In genomic region chr2:160375802-160376469, GRCh38 we compare ENCODE assay signal across 10 cellular contexts.
A peak's percentile ranks its signal among the peaks of the same experiment; 100 is the strongest.
DNase-seq lines count a peak whose midpoint lies in the region; ATAC-seq, FAIRE-seq and TF ChIP-seq lines count a peak whose summit lies in the region.
"Had no signal": no experiment of that assay in that cellular context is flagged by ENCODE, and none has a peak within 500 bp of the region (broad histone marks: within the 10 kb centered on the region; RNA-seq: fewer than 3 reads in every experiment).

No MANE protein-coding gene starts in this region.

- peak overlapping the region in 3 of 8 donors; percentile 21 to 57 (median 38) for H3K27ac Mint-ChIP-seq in CD8-positive, alpha-beta memory T cell
- peak overlapping the region; percentile 22 to 81 for H3K27ac Mint-ChIP-seq in natural killer cell

- H3K9me3 ChIP-seq in CD8-positive, alpha-beta memory T cell (ENCODE audit: low read length), result no peaks in the 10 kb centered on the region
- no peaks in the 10 kb centered on the region for H3K9me3 ChIP-seq in endothelial cell of umbilical vein (replicated peaks; ENCODE audit: control insufficient read depth, insufficient read depth, low read length)

- H3K4me1 Mint-ChIP-seq in CD8-positive, alpha-beta memory T cell, result peaks cover 87 to 100% (median 98%) of the 10 kb centered on the region in 3 donors
- H3K4me1 Mint-ChIP-seq in natural killer cell, result peaks cover 93 to 97% of the 10 kb centered on the region in 2 donors

- no peaks in the 10 kb centered on the region for H4K20me1 ChIP-seq in endothelial cell of umbilical vein (replicated peaks; ENCODE audit: control insufficient read depth, extremely low read depth, insufficient read depth, low read length)

- H3K27me3 Mint-ChIP-seq in CD8-positive, alpha-beta memory T cell, result no peaks in the 10 kb centered on the region
- H3K27me3 Mint-ChIP-seq in natural killer cell (ENCODE audit: low read depth in 2 of 2), result no peaks in the 10 kb centered on the region

- DNase-seq in CD8-positive, alpha-beta memory T cell, result no peak
- DNase-seq in NOMO-1 treated with dmso at 0.1 percent for 144 hours (lab: John Stamatoyannopoulos, UW; ENCODE audit: unreplicated experiment), result peak; percentile 43
- peak; percentile 66 for DNase-seq in endothelial cell of umbilical vein (ENCODE audit: low read depth, low spot score)
- no peak for DNase-seq in natural killer cell
- DNase-seq in GM20000 (ENCODE audit: low spot score), result no peak
- DNase-seq in glomerular visceral epithelial cell (ENCODE audit: extremely low spot score), result no peak
- DNase-seq: activated effector memory CD4-positive, alpha-beta T cell treated with anti-CD3 and anti-CD28 coated beads, Interleukin-2, amount 50 U/mL, for 16 hours had no signal

- CTCF ChIA-PET in CD8-positive, alpha-beta memory T cell (lab: Charles Lee), result interaction anchor here (0.8 to 1.7 kb wide), 3 partner anchors 13 to 166 kb away, joined by 3 to 4 read pairs (median 4); no protein-coding TSS in a partner anchor
- CTCF ChIA-PET in endothelial cell of umbilical vein (lab: Charles Lee), result interaction anchor here (0.9 to 3.1 kb wide), 15 partner anchors 9 to 619 kb away, joined by 3 to 24 read pairs (median 4); no protein-coding TSS in a partner anchor

- intact Hi-C loops in endothelial cell of umbilical vein (cut with micrococcal nuclease), result no loop called here
- intact Hi-C loops in natural killer cell (cut with micrococcal nuclease), result no loop called here

- dilution Hi-C loops in endothelial cell of umbilical vein (cut with MboI; ENCODE audit: extremely low pct_ligation_motif_present, low sequenced_read_pairs), result no loop called here

- no peak overlapping the region for H3K4me3 ChIP-seq in CD8-positive, alpha-beta memory T cell (ENCODE audit: low read length)
- H3K4me3 ChIP-seq in endothelial cell of umbilical vein (replicated peaks in 1 of 3; ENCODE audit: insufficient read depth in 1 of 3, low read depth in 1 of 3, low read length in 3 of 3), result peak overlapping the region in 1 of 3 experiments; percentile 22
- H3K4me3 ChIP-seq: lung had no signal

- no peak overlapping the region for H2AFZ ChIP-seq in endothelial cell of umbilical vein (ENCODE audit: low read depth, low read length)

- TF ChIP-seq CTCF in endothelial cell of umbilical vein (IDR thresholded peaks at IDR 0.05; ENCODE audit: extremely low read depth in 1 of 2, insufficient read depth in 1 of 2, low read depth in 1 of 2, low read length in 2 of 2), result no peak
- no peak for TF ChIP-seq CTCF in natural killer cell (IDR thresholded peaks at IDR 0.05)
- TF ChIP-seq CTCF in GM20000 (IDR thresholded peaks at IDR 0.05; ENCODE audit: extremely low read depth, missing control alignments), result no peak

- peaks cover 86% of the 10 kb centered on the region for H3K79me2 ChIP-seq in endothelial cell of umbilical vein (ENCODE audit: control insufficient read depth, insufficient read depth, low read length)

- H3K27ac ChIP-seq in CD8-positive, alpha-beta memory T cell (ENCODE audit: low read depth, low read length), result no peak overlapping the region
- peak overlapping the region; percentile 85 for H3K27ac ChIP-seq in endothelial cell of umbilical vein (ENCODE audit: insufficient read depth, low read depth, low read length)

- H3K4me1 ChIP-seq in CD8-positive, alpha-beta memory T cell (ENCODE audit: insufficient read depth, low read length), result peaks cover 71% of the 10 kb centered on the region
- peaks cover 97% of the 10 kb centered on the region for H3K4me1 ChIP-seq in endothelial cell of umbilical vein (ENCODE audit: control insufficient read depth, extremely low read depth, insufficient read depth, low read length)

- peak overlapping the region; percentile 71 for H3K9ac ChIP-seq in endothelial cell of umbilical vein (replicated peaks; ENCODE audit: extremely low read depth, insufficient read depth, low read length)

- no peaks in the 10 kb centered on the region for H3K9me3 Mint-ChIP-seq in CD8-positive, alpha-beta memory T cell
- no peaks in the 10 kb centered on the region for H3K9me3 Mint-ChIP-seq in natural killer cell

- H3K4me2 ChIP-seq in endothelial cell of umbilical vein (ENCODE audit: insufficient read depth, low read length), result peak overlapping the region; percentile 87

- H3K27me3 ChIP-seq in CD8-positive, alpha-beta memory T cell (ENCODE audit: insufficient read depth, low read length, poor library complexity, severe bottlenecking), result no peaks in the 10 kb centered on the region
- no peaks in the 10 kb centered on the region for H3K27me3 ChIP-seq in endothelial cell of umbilical vein (ENCODE audit: control insufficient read depth in 2 of 2, insufficient read depth in 2 of 2, low read length in 2 of 2)

- POLR2A ChIA-PET in CD8-positive, alpha-beta memory T cell (lab: Charles Lee), result no interaction called here
- POLR2A ChIA-PET in endothelial cell of umbilical vein (lab: Charles Lee), result no interaction called here

- peaks cover 0 to 8% (median 1%) of the 10 kb centered on the region in 3 donors for H3K36me3 Mint-ChIP-seq in CD8-positive, alpha-beta memory T cell
- no peaks in the 10 kb centered on the region for H3K36me3 Mint-ChIP-seq in natural killer cell

- peak in 1 of 3 donors; percentile 62 for ATAC-seq in natural killer cell
- ATAC-seq in GM19395 (IDR thresholded peaks at IDR 0.05; ENCODE audit: unreplicated experiment), result no peak
- ATAC-seq in HG02642 (IDR thresholded peaks at IDR 0.05; ENCODE audit: poor library complexity, unreplicated experiment), result no peak

- BruUV-seq in endothelial cell of umbilical vein (replicated peaks; lab: Mats Ljungman, UMichigan), result TSS peak; percentile 13

- no peak for FAIRE-seq in endothelial cell of umbilical vein (lab: Jason Lieb, UNC)

- no peaks in the 10 kb centered on the region for H3K9me1 ChIP-seq in endothelial cell of umbilical vein (replicated peaks; ENCODE audit: control insufficient read depth, extremely low read depth, insufficient read depth, low read length)

- H3K36me3 ChIP-seq in CD8-positive, alpha-beta memory T cell (ENCODE audit: insufficient read depth, low read length), result no peaks in the 10 kb centered on the region
- H3K36me3 ChIP-seq in endothelial cell of umbilical vein (ENCODE audit: control insufficient read depth in 2 of 2, extremely low read depth in 1 of 2, insufficient read depth in 2 of 2, low read length in 2 of 2), result no peaks in the 10 kb centered on the region

- peak overlapping the region in 5 of 7 donors; percentile 1 to 68 (median 57) for H3K4me3 Mint-ChIP-seq in CD8-positive, alpha-beta memory T cell
- H3K4me3 Mint-ChIP-seq in natural killer cell, result peak overlapping the region; percentile 56

- TF ChIP-seq POLR2A in endothelial cell of umbilical vein (IDR thresholded peaks at IDR 0.05; ENCODE audit: low read depth, low read length), result peak; percentile 58

TF ChIP-seq in endothelial cell of umbilical vein, 7 proteins besides CTCF, POLR2A, EP300 and RAD21:
- TF ChIP-seq JUN (IDR thresholded peaks at IDR 0.05; ENCODE audit: borderline replicate concordance, insufficient read depth, insufficient read length, low read depth) (peak; percentile 13), GATA2 (IDR thresholded peaks at IDR 0.05; ENCODE audit: insufficient read depth, insufficient read length, low read depth, low read length) (peak; percentile 77), POLR2AphosphoS5 (IDR thresholded peaks at IDR 0.05; ENCODE audit: insufficient read depth, low read depth, low read length) (peak; percentile 83), EZH2 (IDR thresholded peaks at IDR 0.05; ENCODE audit: borderline replicate concordance, low read depth, low read length, severe bottlenecking) (no peak), FOS (IDR thresholded peaks at IDR 0.05; ENCODE audit: borderline replicate concordance, insufficient read depth, low read length) (peak; percentile 55)
- TF ChIP-seq, protein P1, sequence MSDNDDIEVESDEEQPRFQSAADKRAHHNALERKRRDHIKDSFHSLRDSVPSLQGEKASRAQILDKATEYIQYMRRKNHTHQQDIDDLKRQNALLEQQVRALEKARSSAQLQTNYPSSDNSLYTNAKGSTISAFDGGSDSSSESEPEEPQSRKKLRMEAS (IDR thresholded peaks at IDR 0.05; ENCODE audit: insufficient read depth, insufficient read length), result no peak
TF ChIP-seq in endothelial cell of umbilical vein: peak in this region for 4.

Comparison
In these comparisons a context has a peak if more than half of its experiments do, and no peak if none do; other contexts are left out.
1. DNase-seq: peak in NOMO-1 treated with dmso at 0.1 percent for 144 hours (single experiment) and endothelial cell of umbilical vein (single experiment); none in CD8-positive, alpha-beta memory T cell (0 of 5), natural killer cell (single experiment), GM20000 (single experiment) and glomerular visceral epithelial cell (single experiment).